ENCODE assay signal across 17 cellular contexts in genomic region chr2:74006424-74006823, GRCh38. TPM values are rescaled to one million over a fixed set of nuclear protein-coding genes. Genes with fewer than 3 reads are reported as not detected.
DNase-seq lines count a peak whose midpoint lies in the region; ATAC-seq and TF ChIP-seq lines count a peak whose summit lies in the region.
"Had no signal": no experiment of that assay in that cellular context is flagged by ENCODE, and none has a peak within 500 bp of the region (broad histone marks: within the 10 kb centered on the region; RNA-seq: fewer than 3 reads in every experiment).

No MANE protein-coding gene starts in this region.

- intact Hi-C loops in left ventricle myocardium superior (cut with micrococcal nuclease) (no loop called here), left ventricle myocardium inferior (cut with micrococcal nuclease) (no loop called here)

- H2AFZ ChIP-seq in neural cell (ENCODE audit: low read depth, low read length): no peak overlapping the region

- DNase-seq in left ventricle myocardium superior: no peak
- no peak for DNase-seq in left ventricle myocardium inferior
- no peak for DNase-seq in endothelial cell (ENCODE audit: low spot score)
- DNase-seq in mucosa of gallbladder (ENCODE audit: low spot score): no peak
- DNase-seq in activated CD4-positive, alpha-beta T cell treated with anti-CD3 and anti-CD28 coated beads for 4 hours: no peak
- DNase-seq in stimulated activated CD4-positive, alpha-beta T cell treated with anti-CD3 and anti-CD28 coated beads, Interleukin-2, amount 100 ng/mL, for 48 hours: no peak
- DNase-seq: activated CD4-positive, alpha-beta T cell treated with anti-CD3 and anti-CD28 coated beads, Interleukin-2, amount 50 U/mL, for 1 hour; effector memory CD8-positive, alpha-beta T cell; KG1; kidney; NCI-H1436; stimulated activated naive CD8-positive, alpha-beta T cell treated with anti-CD3 and anti-CD28 coated beads, Interleukin-15, amount 100 ng/mL, for 72 hours had no signal

- H3K4me3 ChIP-seq in left ventricle myocardium inferior (no peak overlapping the region), neural cell (ENCODE audit: low read length) (peak overlapping the region; percentile 73)
- H3K4me3 ChIP-seq: HAP-1, right lobe of liver had no signal

- H3K27ac ChIP-seq in left ventricle myocardium inferior (replicated peaks) (no peak overlapping the region), neural cell (ENCODE audit: low read length) (no peak overlapping the region)
- H3K27ac ChIP-seq: right lobe of liver had no signal

- peaks cover 2% of the 10 kb centered on the region for H3K27me3 Mint-ChIP-seq in endothelial cell (ENCODE audit: unreplicated experiment)
- H3K27me3 Mint-ChIP-seq: effector memory CD8-positive, alpha-beta T cell; stimulated activated naive CD8-positive, alpha-beta T cell treated with anti-CD3 and anti-CD28 coated beads, Interleukin-15, amount 100 ng/mL, for 72 hours had no signal

- TF ChIP-seq RAD21 in neural cell (conservative IDR thresholded peaks at IDR 0.05): no peak

- H3K79me2 ChIP-seq in neural cell (replicated peaks; ENCODE audit: insufficient read depth, low read length): peaks cover 87% of the 10 kb centered on the region

- no peak overlapping the region for H3K27ac Mint-ChIP-seq in endothelial cell (ENCODE audit: unreplicated experiment)
- H3K27ac Mint-ChIP-seq: activated T-helper 2 cell treated with anti-CD3 and anti-CD28 coated beads, Interferon-gamma antibody, Interleukin-2, Interleukin-4, amounts not matched to agents 10 μg/mL and 5 μg/mL and 100 μg/mL, durations not matched to agents 14 hours and 24 hours and 36 hours; stimulated activated naive CD8-positive, alpha-beta T cell treated with anti-CD3 and anti-CD28 coated beads, Interleukin-15, amount 100 ng/mL, for 72 hours had no signal

- no peaks in the 10 kb centered on the region for H3K9me3 ChIP-seq in left ventricle myocardium inferior (replicated peaks)
- no peaks in the 10 kb centered on the region for H3K9me3 ChIP-seq in neural cell (ENCODE audit: low read length)
- H3K9me3 ChIP-seq: HAP-1, right lobe of liver had no signal

- peaks cover 47% of the 10 kb centered on the region for H3K4me1 Mint-ChIP-seq in endothelial cell (ENCODE audit: unreplicated experiment)

- peaks cover 32% of the 10 kb centered on the region for H4K20me1 ChIP-seq in neural cell (ENCODE audit: insufficient read depth)

- H3K27me3 ChIP-seq in left ventricle myocardium inferior (ENCODE audit: low read depth): no peaks in the 10 kb centered on the region
- H3K27me3 ChIP-seq in neural cell (ENCODE audit: insufficient read depth, low read depth, low read length): no peaks in the 10 kb centered on the region
- H3K27me3 ChIP-seq: right lobe of liver had no signal

- H3K36me3 ChIP-seq in left ventricle myocardium inferior: no peaks in the 10 kb centered on the region
- no peaks in the 10 kb centered on the region for H3K36me3 ChIP-seq in neural cell (ENCODE audit: insufficient read depth, low read length)
- H3K36me3 ChIP-seq: HAP-1, right lobe of liver had no signal

- H3K9me3 Mint-ChIP-seq in endothelial cell (ENCODE audit: unreplicated experiment): no peaks in the 10 kb centered on the region
- H3K9me3 Mint-ChIP-seq: activated T-helper 2 cell treated with anti-CD3 and anti-CD28 coated beads, Interferon-gamma antibody, Interleukin-2, Interleukin-4, amounts not matched to agents 10 μg/mL and 5 μg/mL and 100 μg/mL, durations not matched to agents 14 hours and 24 hours and 36 hours; effector memory CD8-positive, alpha-beta T cell; stimulated activated naive CD8-positive, alpha-beta T cell treated with anti-CD3 and anti-CD28 coated beads, Interleukin-15, amount 100 ng/mL, for 72 hours had no signal

- H3K36me3 Mint-ChIP-seq in endothelial cell (ENCODE audit: low read depth, unreplicated experiment): peaks cover 5% of the 10 kb centered on the region

- H3K9ac ChIP-seq in neural cell (ENCODE audit: low read length): no peak overlapping the region

- peaks cover 5% of the 10 kb centered on the region for H3F3A ChIP-seq in neural cell (ENCODE audit: insufficient read depth, low read length, poor library complexity, severe bottlenecking)

- peak; percentile 3 for ATAC-seq in left ventricle myocardium superior
- ATAC-seq in HG02642 (IDR thresholded peaks at IDR 0.05; ENCODE audit: poor library complexity, unreplicated experiment): no peak
- ATAC-seq: effector memory CD8-positive, alpha-beta T cell; right lobe of liver; stimulated activated naive CD8-positive, alpha-beta T cell treated with anti-CD3 and anti-CD28 coated beads, Interleukin-15, amount 100 ng/mL, for 72 hours had no signal

- TF ChIP-seq CTCF in left ventricle myocardium inferior (IDR thresholded peaks at IDR 0.05; ENCODE audit: borderline replicate concordance) (no peak), endothelial cell (IDR thresholded peaks at IDR 0.05; ENCODE audit: unreplicated experiment) (no peak), neural cell (IDR thresholded peaks at IDR 0.05; ENCODE audit: poor library complexity, severe bottlenecking) (no peak)

- H3K9me2 ChIP-seq in neural cell (ENCODE audit: insufficient read depth, low read length): no peaks in the 10 kb centered on the region

- TF ChIP-seq EP300 in neural cell (conservative IDR thresholded peaks at IDR 0.05; ENCODE audit: poor library complexity, severe bottlenecking): no peak

- H3K4me1 ChIP-seq in left ventricle myocardium inferior: peaks cover 80% of the 10 kb centered on the region

- peak overlapping the region; percentile 27 for H3K4me3 Mint-ChIP-seq in endothelial cell (ENCODE audit: unreplicated experiment)
- H3K4me3 Mint-ChIP-seq: effector memory CD8-positive, alpha-beta T cell; stimulated activated naive CD8-positive, alpha-beta T cell treated with anti-CD3 and anti-CD28 coated beads, Interleukin-15, amount 100 ng/mL, for 72 hours had no signal

- no peak overlapping the region for H3K4me2 ChIP-seq in neural cell (ENCODE audit: low read length)

TF ChIP-seq in neural cell, 6 proteins besides CTCF, POLR2A, EP300 and RAD21:
- no peak for TF ChIP-seq POLR2AphosphoS5 (IDR thresholded peaks at IDR 0.05)
- TF ChIP-seq MXI1 (conservative IDR thresholded peaks at IDR 0.05; ENCODE audit: poor library complexity, severe bottlenecking): no peak
- no peak for TF ChIP-seq EZH2 (IDR thresholded peaks at IDR 0.05; ENCODE audit: borderline replicate concordance, insufficient read depth, low read length, poor library complexity, severe bottlenecking)
TF ChIP-seq in neural cell: peak in this region for 0.

RNA-seq across cellular contexts. Expression of gene TET3, which starts 21.7 kb away (rescaled TPM):
- total RNA-seq in left ventricle myocardium superior (3.3 TPM), left ventricle myocardium inferior (2.3 TPM), endothelial cell (ENCODE audit: unreplicated experiment) (23.0 TPM), mucosa of gallbladder (19.3 TPM)
- 18.2 and 19.6 TPM in 2 replicates for polyA plus RNA-seq in neural cell
- polyA minus RNA-seq in neural cell: 46.0 and 58.6 TPM in 2 replicates
